8 cellular contexts compared by ENCODE assay signal in the genomic region with DNA sequence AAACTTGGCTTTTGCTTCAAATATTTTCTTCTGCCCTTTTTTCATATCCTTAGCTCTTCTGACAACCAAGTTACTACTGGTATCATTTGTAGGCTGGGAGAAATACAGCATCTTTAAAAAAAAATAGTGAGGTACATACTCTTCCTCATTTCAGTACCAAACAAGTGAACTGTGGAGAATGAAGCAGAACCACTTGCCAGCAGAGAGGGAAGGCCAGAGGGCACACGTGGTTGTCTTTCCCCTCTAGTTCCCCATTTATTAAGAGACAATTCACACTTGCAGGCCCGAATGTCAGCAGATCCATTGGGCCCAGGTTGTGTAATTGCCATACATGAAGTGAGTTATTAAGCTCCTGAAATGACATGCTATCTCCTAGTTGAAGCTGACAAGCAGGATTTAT. TPM values are rescaled to one million over a fixed set of nuclear protein-coding genes. Genes with fewer than 3 reads are reported as not detected.
A peak's percentile ranks its signal among the peaks of the same experiment; 100 is the strongest.
DNase-seq lines count a peak whose midpoint lies in the region; TF ChIP-seq lines count a peak whose summit lies in the region.

No MANE protein-coding gene starts in this region.

- H3K4me3 ChIP-seq in SU-DHL-6 (ENCODE audit: insufficient read depth, low read length, poor library complexity, severe bottlenecking) (peak overlapping the region; percentile 34), hepatocyte (no peak overlapping the region), endodermal cell (ENCODE audit: low read length) (no peak overlapping the region)

- no peak for DNase-seq in T-helper 2 cell treated with Interferon-gamma antibody and Interleukin-4, amounts not matched to agents 5 μg/mL and 100 μg/mL, for 36 hours (ENCODE audit: low spot score)
- no peak for DNase-seq in T-helper 2 cell
- no peak for DNase-seq in hepatocyte (ENCODE audit: low spot score)
- peak in 23 of 49 donors; percentile 3 to 71 (median 27) for DNase-seq in substantia nigra (lab: John Stamatoyannopoulos, UW)
- DNase-seq in endodermal cell = no peak
- DNase-seq in LoVo (ENCODE audit: low spot score) = no peak
- DNase-seq in NCI-H510A (lab: John Stamatoyannopoulos, UW) = no peak

- H3K79me2 ChIP-seq in SU-DHL-6 (ENCODE audit: insufficient read depth, low read length) (peaks cover 58% of the 10 kb centered on the region), hepatocyte (peaks cover 80% of the 10 kb centered on the region)

- no peaks in the 10 kb centered on the region for H3K27me3 Mint-ChIP-seq in T-helper 2 cell treated with Interferon-gamma antibody and Interleukin-4, amounts not matched to agents 5 μg/mL and 100 μg/mL, for 36 hours (ENCODE audit: low read depth)
- no peaks in the 10 kb centered on the region for H3K27me3 Mint-ChIP-seq in endodermal cell (ENCODE audit: insufficient read depth)

- H3K4me1 ChIP-seq in hepatocyte (ENCODE audit: insufficient read depth) (peaks cover 52% of the 10 kb centered on the region), endodermal cell (ENCODE audit: control insufficient read depth, insufficient read depth, low read length) (peaks cover 12% of the 10 kb centered on the region)

- no peaks in the 10 kb centered on the region for H3K9me3 Mint-ChIP-seq in T-helper 2 cell treated with Interferon-gamma antibody and Interleukin-4, amounts not matched to agents 5 μg/mL and 100 μg/mL, for 36 hours
- H3K9me3 Mint-ChIP-seq in endodermal cell = no peaks in the 10 kb centered on the region

- peaks cover 5% of the 10 kb centered on the region; the same call in 1 of the 2 replicates for H3K36me3 ChIP-seq in SU-DHL-6 (ENCODE audit: low read length)
- H3K36me3 ChIP-seq in hepatocyte (replicated peaks; ENCODE audit: insufficient read depth, low read depth) = no peaks in the 10 kb centered on the region
- no peaks in the 10 kb centered on the region for H3K36me3 ChIP-seq in endodermal cell (ENCODE audit: control insufficient read depth, insufficient read depth, low read length)

- H3K27ac ChIP-seq in SU-DHL-6 (ENCODE audit: low read depth, low read length) (peak overlapping the region; percentile 95), hepatocyte (no peak overlapping the region), substantia nigra (ENCODE audit: low read depth, low read length, poor library complexity, severe bottlenecking) (peak overlapping the region; percentile 70), endodermal cell (ENCODE audit: low read depth, low read length) (no peak overlapping the region)

- TF ChIP-seq CTCF in SU-DHL-6 (IDR thresholded peaks at IDR 0.05; ENCODE audit: insufficient read depth, low read length, poor library complexity, severe bottlenecking) (no peak), hepatocyte (IDR thresholded peaks at IDR 0.05; ENCODE audit: poor library complexity) (no peak), endodermal cell (conservative IDR thresholded peaks at IDR 0.05) (no peak)

- no peaks in the 10 kb centered on the region for H3K9me3 ChIP-seq in SU-DHL-6 (ENCODE audit: insufficient read depth, low read length)
- H3K9me3 ChIP-seq in hepatocyte (ENCODE audit: low read depth) = no peaks in the 10 kb centered on the region
- no peaks in the 10 kb centered on the region for H3K9me3 ChIP-seq in endodermal cell (ENCODE audit: control insufficient read depth, low read length)

- H2AFZ ChIP-seq in SU-DHL-6 (ENCODE audit: low read depth, low read length, severe bottlenecking) = no peak overlapping the region
- no peak overlapping the region for H2AFZ ChIP-seq in hepatocyte

- H4K20me1 ChIP-seq in SU-DHL-6 (ENCODE audit: low read depth, low read length) = peaks cover 10% of the 10 kb centered on the region; the same call in 1 of the 2 replicates
- H4K20me1 ChIP-seq in hepatocyte (ENCODE audit: insufficient read depth, poor library complexity, severe bottlenecking) = peaks cover 62% of the 10 kb centered on the region

- peaks cover 38% of the 10 kb centered on the region for H3F3A ChIP-seq in SU-DHL-6 (ENCODE audit: insufficient read depth)

- H3K27ac Mint-ChIP-seq in T-helper 2 cell treated with Interferon-gamma antibody and Interleukin-4, amounts not matched to agents 5 μg/mL and 100 μg/mL, for 36 hours = peak overlapping the region; percentile 98
- no peak overlapping the region for H3K27ac Mint-ChIP-seq in endodermal cell

- peaks cover 28% of the 10 kb centered on the region for H3K36me3 Mint-ChIP-seq in T-helper 2 cell treated with Interferon-gamma antibody and Interleukin-4, amounts not matched to agents 5 μg/mL and 100 μg/mL, for 36 hours (ENCODE audit: low read depth)
- no peaks in the 10 kb centered on the region for H3K36me3 Mint-ChIP-seq in endodermal cell (ENCODE audit: low read depth)

- H3K9me2 ChIP-seq in SU-DHL-6 (replicated peaks; ENCODE audit: insufficient read depth, low read length) (no peaks in the 10 kb centered on the region), hepatocyte (replicated peaks; ENCODE audit: insufficient read depth) (no peaks in the 10 kb centered on the region)

- H3K4me2 ChIP-seq in SU-DHL-6 (ENCODE audit: low read depth, low read length, poor library complexity, severe bottlenecking) = peak overlapping the region; percentile 91
- H3K4me2 ChIP-seq in hepatocyte = peak overlapping the region; percentile 93

- peaks cover 72% of the 10 kb centered on the region for H3K4me1 Mint-ChIP-seq in T-helper 2 cell treated with Interferon-gamma antibody and Interleukin-4, amounts not matched to agents 5 μg/mL and 100 μg/mL, for 36 hours (ENCODE audit: low read depth)
- peaks cover 34% of the 10 kb centered on the region for H3K4me1 Mint-ChIP-seq in endodermal cell

- H3K9ac ChIP-seq in SU-DHL-6 (ENCODE audit: low read length) (peak overlapping the region; percentile 79), endodermal cell (ENCODE audit: extremely low read depth, low read length, poor library complexity, severe bottlenecking) (no peak overlapping the region)

- H3K4me3 Mint-ChIP-seq in T-helper 2 cell treated with Interferon-gamma antibody and Interleukin-4, amounts not matched to agents 5 μg/mL and 100 μg/mL, for 36 hours = peak overlapping the region; percentile 96
- H3K4me3 Mint-ChIP-seq in endodermal cell = no peak overlapping the region

- H3K27me3 ChIP-seq in SU-DHL-6 (ENCODE audit: low read length) (no peaks in the 10 kb centered on the region), hepatocyte (no peaks in the 10 kb centered on the region), endodermal cell (ENCODE audit: control insufficient read depth, insufficient read depth, low read length, poor library complexity, severe bottlenecking) (no peaks in the 10 kb centered on the region)

- WGBS in hepatocyte (ENCODE audit: low lambda C conversion rate, missing lambda C conversion rate) = 62% methylated on average over 2 of the region's 2 CpGs
- WGBS in endodermal cell (ENCODE audit: insufficient coverage in 1 of 2, insufficient read length in 1 of 2), 2 experiments = 81 to 84% methylated on average over 2 of the region's 2 CpGs

RNA-seq across cellular contexts. Expression of gene SUSD6, which starts 3.2 kb away (rescaled TPM):
- total RNA-seq in hepatocyte (16.2 and 28.4 TPM in 2 replicates), endodermal cell (1 to 10 TPM; 5.7 to 5.9 TPM)
- polyA plus RNA-seq in hepatocyte = 15.7 and 16.3 TPM in 2 replicates
- 10.2 TPM for polyA plus RNA-seq in endodermal cell (2013, experiment 1 of 2)
- polyA plus RNA-seq in endodermal cell (2013, experiment 2 of 2) = 8.1 TPM

RNA-seq across cellular contexts. Expression of gene CCDC177, which starts 39.9 kb away (rescaled TPM):
- total RNA-seq in hepatocyte (0.23 TPM in 1 of 2 replicates, not detected in the other), endodermal cell (1 to 10 TPM; 4.0 to 5.8 TPM)
- polyA plus RNA-seq in hepatocyte = not detected in 2 replicates
- 3.3 TPM for polyA plus RNA-seq in endodermal cell (2013, experiment 1 of 2)
- 3.1 TPM for polyA plus RNA-seq in endodermal cell (2013, experiment 2 of 2)

Comparison
In these comparisons a context has a peak if more than half of its experiments do, and no peak if none do; other contexts are left out.
1. H3K27ac ChIP-seq: peak in SU-DHL-6 (single experiment) and substantia nigra (single experiment); none in hepatocyte (single experiment) and endodermal cell (single experiment).